1 cellular context compared by ENCODE assay signal in genomic region chr11:46242961-46243795, GRCh38.
TF ChIP-seq lines count a peak whose summit lies in the region.

No MANE protein-coding gene starts in this region.

TF ChIP-seq in HepG2, 621 proteins besides CTCF, POLR2A, EP300 and RAD21 (continued from another document and continues in another):
- TF ChIP-seq JARID2 (CRISPR knock-in tag; IDR thresholded peaks at IDR 0.05; ENCODE audit: insufficient replicate concordance) (no peak), ZNF580 (CRISPR knock-in tag; IDR thresholded peaks at IDR 0.05; ENCODE audit: borderline replicate concordance, low read depth) (peak; percentile 81; the same call in 1 of the 2 replicates), RARG (CRISPR knock-in tag; IDR thresholded peaks at IDR 0.05; ENCODE audit: low read depth) (peak; percentile 87; the same call in 1 of the 2 replicates), ZNF180 (CRISPR knock-in tag; IDR thresholded peaks at IDR 0.05; ENCODE audit: borderline replicate concordance, low read depth) (no peak), ZNF281 (CRISPR knock-in tag; IDR thresholded peaks at IDR 0.05; ENCODE audit: borderline replicate concordance) (no peak), TMF1 (CRISPR knock-in tag; IDR thresholded peaks at IDR 0.05; ENCODE audit: low read depth) (no peak), ZNF709 (CRISPR knock-in tag; IDR thresholded peaks at IDR 0.05) (peak; percentile 77; the same call in 1 of the 2 replicates), GTF3A (CRISPR knock-in tag; conservative IDR thresholded peaks at IDR 0.05) (no peak), ZNF18 (CRISPR knock-in tag; IDR thresholded peaks at IDR 0.05; ENCODE audit: insufficient replicate concordance) (no peak), ZNF34 (CRISPR knock-in tag; IDR thresholded peaks at IDR 0.05; ENCODE audit: borderline replicate concordance) (peak; percentile 93), TFDP1 (CRISPR knock-in tag; IDR thresholded peaks at IDR 0.05; ENCODE audit: borderline replicate concordance) (no peak), ZNF503 (CRISPR knock-in tag; IDR thresholded peaks at IDR 0.05) (0 out of 2 replicates have a peak, but pooled peaks have one; percentile 67), ZNF234 (CRISPR knock-in tag; conservative IDR thresholded peaks at IDR 0.05) (no peak), NFRKB (IDR thresholded peaks at IDR 0.05) (no peak), KDM2A (CRISPR knock-in tag; IDR thresholded peaks at IDR 0.05; ENCODE audit: borderline replicate concordance, low read depth) (peak; percentile 60), ZSCAN22 (CRISPR knock-in tag; IDR thresholded peaks at IDR 0.05) (no peak), DBP (CRISPR knock-in tag; IDR thresholded peaks at IDR 0.05; ENCODE audit: not compliant biosample characterization) (no peak), HINFP (CRISPR knock-in tag; IDR thresholded peaks at IDR 0.05; ENCODE audit: low read depth) (0 out of 2 replicates have a peak, but pooled peaks have one; percentile 55), ZNF704 (CRISPR knock-in tag; IDR thresholded peaks at IDR 0.05; ENCODE audit: borderline replicate concordance) (peak; percentile 38; the same call in 1 of the 2 replicates), SRSF4 (IDR thresholded peaks at IDR 0.05; ENCODE audit: low read depth, low read length, poor library complexity, severe bottlenecking) (no peak), ZNF713 (CRISPR knock-in tag; IDR thresholded peaks at IDR 0.05) (no peak), BHLHE40 (IDR thresholded peaks at IDR 0.05; ENCODE audit: low read length) (0 out of 2 replicates have a peak, but pooled peaks have one; percentile 16), STAT5B (CRISPR knock-in tag; IDR thresholded peaks at IDR 0.05) (no peak), ZNF792 (CRISPR knock-in tag; IDR thresholded peaks at IDR 0.05) (no peak), PHF8 (CRISPR knock-in tag; IDR thresholded peaks at IDR 0.05) (peak; percentile 81), ZNF558 (CRISPR knock-in tag; IDR thresholded peaks at IDR 0.05; ENCODE audit: borderline replicate concordance) (0 out of 2 replicates have a peak, but pooled peaks have one; percentile 28), ZNF232 (CRISPR knock-in tag; IDR thresholded peaks at IDR 0.05; ENCODE audit: borderline replicate concordance) (peak; percentile 30; the same call in 1 of the 2 replicates), ZNF616 (CRISPR knock-in tag; IDR thresholded peaks at IDR 0.05; ENCODE audit: low read depth) (no peak), ZBTB39 (CRISPR knock-in tag; IDR thresholded peaks at IDR 0.05) (no peak), KMT2B (CRISPR knock-in tag; IDR thresholded peaks at IDR 0.05) (peak; percentile 19; the same call in 1 of the 2 replicates), AGO1 (IDR thresholded peaks at IDR 0.05; ENCODE audit: low read depth, low read length, poor library complexity, severe bottlenecking) (no peak), E2F1 (CRISPR knock-in tag; IDR thresholded peaks at IDR 0.05) (peak; percentile 13; the same call in 1 of the 2 replicates), ZNF782 (CRISPR knock-in tag; IDR thresholded peaks at IDR 0.05; ENCODE audit: borderline replicate concordance) (0 out of 2 replicates have a peak, but pooled peaks have one; percentile 43), ZBTB26 (CRISPR knock-in tag; IDR thresholded peaks at IDR 0.05; ENCODE audit: borderline replicate concordance) (no peak), ZNF614 (CRISPR knock-in tag; IDR thresholded peaks at IDR 0.05; ENCODE audit: borderline replicate concordance) (no peak), U2AF1 (optimal IDR thresholded peaks at IDR 0.05; ENCODE audit: low read depth, low read length) (no peak), GATA4 (IDR thresholded peaks at IDR 0.05; ENCODE audit: borderline replicate concordance, low read depth) (0 out of 2 replicates have a peak, but pooled peaks have one; percentile 18), FOXJ3 (CRISPR knock-in tag; IDR thresholded peaks at IDR 0.05; ENCODE audit: borderline replicate concordance) (peak; percentile 64; the same call in 1 of the 2 replicates), ZNF530 (CRISPR knock-in tag; IDR thresholded peaks at IDR 0.05; ENCODE audit: low read depth) (no peak), HDAC2 (CRISPR knock-in tag; IDR thresholded peaks at IDR 0.05) (no peak; the same call in 1 of the 2 replicates), FOXP4 (CRISPR knock-in tag; IDR thresholded peaks at IDR 0.05) (no peak), NR2C2 (CRISPR knock-in tag; IDR thresholded peaks at IDR 0.05; ENCODE audit: borderline replicate concordance) (peak; percentile 66), ZSCAN29 (CRISPR knock-in tag; conservative IDR thresholded peaks at IDR 0.05) (0 out of 2 replicates have a peak, but pooled peaks have one; percentile 65)
